ENCODE assay signal across 8 cellular contexts in genomic region chr14:72894323-72894622, GRCh38. TPM values are rescaled to one million over a fixed set of nuclear protein-coding genes. Genes with fewer than 3 reads are reported as not detected.
DNase-seq lines count a peak whose midpoint lies in the region; ATAC-seq, FAIRE-seq and TF ChIP-seq lines count a peak whose summit lies in the region.

No MANE protein-coding gene starts in this region.

- no peak for TF ChIP-seq CTCF in HepG2 (CRISPR knock-in tag; IDR thresholded peaks at IDR 0.05)
- TF ChIP-seq CTCF in thoracic aorta (IDR thresholded peaks at IDR 0.05) = no peak

- no peak for TF ChIP-seq RAD21 in HepG2 (CRISPR knock-in tag; IDR thresholded peaks at IDR 0.05)

- no peak for FAIRE-seq in HepG2 (lab: Jason Lieb, UNC)

- no peaks in the 10 kb centered on the region for H3K36me3 ChIP-seq in adipocyte (ENCODE audit: control insufficient read depth, insufficient read depth, low read length, severe bottlenecking)
- no peaks in the 10 kb centered on the region for H3K36me3 ChIP-seq in HepG2 (replicated peaks in 1 of 2; ENCODE audit: control insufficient read depth in 1 of 2, insufficient read depth in 2 of 2, low read length in 2 of 2)
- no peaks in the 10 kb centered on the region for H3K36me3 ChIP-seq in thoracic aorta

- peak overlapping the region; percentile 87 for H3K4me2 ChIP-seq in HepG2 (ENCODE audit: low read depth, low read length)

- DNase-seq in activated CD4-positive, alpha-beta T cell treated with anti-CD3 and anti-CD28 coated beads, Interleukin-2, amount 10 ng/mL, durations not matched to agents 24 days and 14 days = no peak
- DNase-seq in activated CD4-positive, alpha-beta T cell treated with anti-CD3 and anti-CD28 coated beads, Interleukin-2, amount 50 U/mL, for 48 hours = no peak
- DNase-seq in adipocyte (ENCODE audit: low read depth) (no peak), HepG2 (ENCODE audit: low spot score) (no peak), thoracic aorta (ENCODE audit: low spot score) (no peak), AML-193 (lab: John Stamatoyannopoulos, UW) (no peak), hypothalamus (lab: John Stamatoyannopoulos, UW) (no peak)

- no peaks in the 10 kb centered on the region for H3K9me3 ChIP-seq in adipocyte (ENCODE audit: control insufficient read depth, low read length)
- H3K9me3 ChIP-seq in HepG2 (ENCODE audit: low read length) = no peaks in the 10 kb centered on the region
- H3K9me3 ChIP-seq in thoracic aorta = no peaks in the 10 kb centered on the region

- H3K27ac Mint-ChIP-seq in activated CD4-positive, alpha-beta T cell treated with anti-CD3 and anti-CD28 coated beads, Interleukin-2, amount 10 ng/mL, durations not matched to agents 24 days and 14 days = peak overlapping the region; percentile 27

- CTCF ChIA-PET in HepG2 (lab: Yijun Ruan, JAX; ENCODE audit: low intra/inter-chr PET ratio, low total read pairs) = no interaction called here

- no peaks in the 10 kb centered on the region for H3K36me3 Mint-ChIP-seq in activated CD4-positive, alpha-beta T cell treated with anti-CD3 and anti-CD28 coated beads, Interleukin-2, amount 10 ng/mL, durations not matched to agents 24 days and 14 days (ENCODE audit: low read depth)

- ATAC-seq in HepG2 (no peak), thoracic aorta (ENCODE audit: insufficient number of reproducible peaks, low FRiP score, low read depth) (no peak), GM21515 (IDR thresholded peaks at IDR 0.05; ENCODE audit: unreplicated experiment) (no peak)

- H3K9ac ChIP-seq in adipocyte (ENCODE audit: low read length) (peak overlapping the region; percentile 71), HepG2 (ENCODE audit: insufficient read depth, low read depth, low read length) (no peak overlapping the region)

- H4K20me1 ChIP-seq in HepG2 (ENCODE audit: insufficient read depth, low read length) = no peaks in the 10 kb centered on the region

- BruUV-seq in HepG2 (replicated peaks; lab: Mats Ljungman, UMichigan) = no TSS peak

- H3K79me2 ChIP-seq in HepG2 (ENCODE audit: insufficient read depth, low read length) = no peaks in the 10 kb centered on the region

- H3K4me3 Mint-ChIP-seq in activated CD4-positive, alpha-beta T cell treated with anti-CD3 and anti-CD28 coated beads, Interleukin-2, amount 10 ng/mL, durations not matched to agents 24 days and 14 days = peak overlapping the region; percentile 90

- H2AFZ ChIP-seq in HepG2 (ENCODE audit: low read length) = no peak overlapping the region

- peaks cover 16% of the 10 kb centered on the region for H3K4me1 ChIP-seq in adipocyte (ENCODE audit: control insufficient read depth, insufficient read depth, low read length)
- H3K4me1 ChIP-seq in HepG2 (ENCODE audit: insufficient read depth, low read length) = peaks cover 29% of the 10 kb centered on the region
- peaks cover 10 to 36% of the 10 kb centered on the region in 2 donors for H3K4me1 ChIP-seq in thoracic aorta (ENCODE audit: control insufficient read depth in 1 of 2, low read depth in 2 of 2)

- in situ Hi-C loops in HepG2 (cut with HindIII; ENCODE audit: extremely low pct_ligation_motif_present, low pct_unique_long_range_greater_than_20kb) = no loop called here

- peak overlapping the region; percentile 98 for H3K4me3 ChIP-seq in adipocyte (ENCODE audit: low read length)
- H3K4me3 ChIP-seq in HepG2 (replicated peaks in 1 of 3; ENCODE audit: insufficient read depth in 1 of 3, low read depth in 2 of 3, low read length in 3 of 3) = peak overlapping the region; percentile 51 to 82 (median 73)
- peak overlapping the region; percentile 73 for H3K4me3 ChIP-seq in thoracic aorta

- H3K9me3 Mint-ChIP-seq in activated CD4-positive, alpha-beta T cell treated with anti-CD3 and anti-CD28 coated beads, Interleukin-2, amount 10 ng/mL, durations not matched to agents 24 days and 14 days = no peaks in the 10 kb centered on the region

- POLR2A ChIA-PET in HepG2 (lab: Yijun Ruan, JAX) = interaction anchor here (1.0 to 1.4 kb wide), 2 partner anchors 32 to 117 kb away, joined by 4 to 5 read pairs; partner anchors contain the start of gene DCAF4

- peaks cover 53% of the 10 kb centered on the region for H3K27me3 Mint-ChIP-seq in activated CD4-positive, alpha-beta T cell treated with anti-CD3 and anti-CD28 coated beads, Interleukin-2, amount 10 ng/mL, durations not matched to agents 24 days and 14 days

- WGBS in HepG2 (ENCODE audit: low lambda C conversion rate) = under 1% methylated on average over 11 of the region's 11 CpGs

- intact Hi-C loops in activated CD4-positive, alpha-beta T cell treated with anti-CD3 and anti-CD28 coated beads, Interleukin-2, amount 10 ng/mL, durations not matched to agents 24 days and 14 days (cut with micrococcal nuclease) = loop anchor here (1.0 to 5.0 kb wide), 5 partner anchors 32 to 376 kb away; partner anchors contain the start of gene DCAF4
- intact Hi-C loops in HepG2 (cut with micrococcal nuclease; ENCODE audit: unreplicated experiment) = loop anchor here (5.0 kb wide), 1 partner anchor 122 kb away; no protein-coding TSS in a partner anchor

- no peak for TF ChIP-seq POLR2A in HepG2 (IDR thresholded peaks at IDR 0.05; ENCODE audit: insufficient read depth in 1 of 2, low read depth in 2 of 2, low read length in 2 of 2)

- no peak for TF ChIP-seq EP300 in HepG2 (IDR thresholded peaks at IDR 0.05; ENCODE audit: low read depth in 2 of 2, low read length in 2 of 2)
- no peak for TF ChIP-seq EP300 in HepG2 (CRISPR knock-in tag; IDR thresholded peaks at IDR 0.05; ENCODE audit: borderline replicate concordance)

- H3K27ac ChIP-seq in HepG2 (ENCODE audit: extremely low read length, insufficient read depth, low read length) = no peak overlapping the region
- peak overlapping the region in 1 of 2 donors; percentile 69 for H3K27ac ChIP-seq in thoracic aorta

- H3K4me1 Mint-ChIP-seq in activated CD4-positive, alpha-beta T cell treated with anti-CD3 and anti-CD28 coated beads, Interleukin-2, amount 10 ng/mL, durations not matched to agents 24 days and 14 days = peaks cover 26% of the 10 kb centered on the region

- H3K27me3 ChIP-seq in adipocyte (replicated peaks; ENCODE audit: control insufficient read depth, insufficient read depth, low read length) = no peaks in the 10 kb centered on the region
- peaks cover 9 to 47% of the 10 kb centered on the region in 2 experiments; a peak in 4 of 5 replicates for H3K27me3 ChIP-seq in HepG2 (ENCODE audit: control insufficient read depth in 1 of 2, insufficient read depth in 2 of 2, low read length in 2 of 2)
- no peaks in the 10 kb centered on the region for H3K27me3 ChIP-seq in thoracic aorta (replicated peaks; ENCODE audit: insufficient read depth)

RNA-seq across cellular contexts. Expression of gene DPF3, which starts 0.4 kb away (rescaled TPM):
- total RNA-seq in activated CD4-positive, alpha-beta T cell treated with anti-CD3 and anti-CD28 coated beads, Interleukin-2, amount 10 ng/mL, durations not matched to agents 24 days and 14 days = 1.5 and 2.8 TPM in 2 replicates
- total RNA-seq in HepG2 (2016; rRNA removed; fragmentation: Illumina TruSeq; extraction: Trizol) = 0.60 TPM in 2 replicates
- total RNA-seq in HepG2 (2016; cell fraction: cytosol; rRNA removed; fragmentation: Illumina TruSeq; extraction: Trizol; ENCODE audit: low read depth) = 0.09 and 0.20 TPM in 2 replicates
- 0.73 and 0.84 TPM in 2 replicates for total RNA-seq in HepG2 (2016; cell fraction: insoluble cytoplasmic fraction; rRNA removed; fragmentation: Illumina TruSeq; extraction: Trizol)
- 0.37 and 0.38 TPM in 2 replicates for total RNA-seq in HepG2 (2016; cell fraction: membrane; rRNA removed; fragmentation: Illumina TruSeq; extraction: Trizol)
- total RNA-seq in HepG2 (2016; cell fraction: nucleus; rRNA removed; fragmentation: Illumina TruSeq; extraction: Trizol) = 1.8 TPM in 2 replicates
- 0.09 and 0.14 TPM in 2 replicates for polyA plus RNA-seq in HepG2 (2011; rRNA removed)
- polyA plus RNA-seq in HepG2 (2011; cell fraction: cytosol; rRNA removed) = 0.04 and 0.05 TPM in 2 replicates
- 0.26 and 0.66 TPM in 2 replicates for polyA plus RNA-seq in HepG2 (2011; cell fraction: nucleus; rRNA removed)
- 0.05 and 0.24 TPM in 2 replicates for polyA plus RNA-seq in HepG2 (2012)
- polyA plus RNA-seq in HepG2 (2016; cell fraction: cytosol; fragmentation: Illumina TruSeq; extraction: Trizol; ENCODE audit: low read depth) = 0.05 and 0.17 TPM in 2 replicates
- polyA plus RNA-seq in HepG2 (2016; cell fraction: insoluble cytoplasmic fraction; fragmentation: Illumina TruSeq; extraction: Trizol; ENCODE audit: low read depth) = 0.32 and 0.46 TPM in 2 replicates
- polyA plus RNA-seq in HepG2 (2016; cell fraction: membrane; fragmentation: Illumina TruSeq; extraction: Trizol; ENCODE audit: low read depth) = 0.15 and 0.17 TPM in 2 replicates
- polyA plus RNA-seq in HepG2 (2016; cell fraction: nucleus; fragmentation: Illumina TruSeq; extraction: Trizol; ENCODE audit: insufficient read depth, low read depth) = 1.3 and 1.6 TPM in 2 replicates
- polyA minus RNA-seq in HepG2 (2011; rRNA and poly(A)+ RNA removed; ENCODE audit: low replicate concordance) = 0.16 and 2.6 TPM in 2 replicates
- not detected in 2 replicates for polyA minus RNA-seq in HepG2 (2011; cell fraction: cytosol; rRNA and poly(A)+ RNA removed)
- 0.25 and 0.77 TPM in 2 replicates for polyA minus RNA-seq in HepG2 (2011; cell fraction: nucleus; rRNA and poly(A)+ RNA removed)
- 1 to 10 TPM; 2.2 to 8.9 TPM for total RNA-seq in thoracic aorta

RNA-seq across cellular contexts. Expression of gene DCAF4, which starts 32.0 kb away (rescaled TPM):
- 20.2 and 21.6 TPM in 2 replicates for total RNA-seq in activated CD4-positive, alpha-beta T cell treated with anti-CD3 and anti-CD28 coated beads, Interleukin-2, amount 10 ng/mL, durations not matched to agents 24 days and 14 days
- total RNA-seq in HepG2 (2016; rRNA removed; fragmentation: Illumina TruSeq; extraction: Trizol) (17.3 and 18.8 TPM in 2 replicates), thoracic aorta (10 to 100 TPM; 13.1 to 65.5 TPM)
- total RNA-seq in HepG2 (2016; cell fraction: cytosol; rRNA removed; fragmentation: Illumina TruSeq; extraction: Trizol; ENCODE audit: low read depth) = 3.9 and 4.3 TPM in 2 replicates
- 19.7 and 20.3 TPM in 2 replicates for total RNA-seq in HepG2 (2016; cell fraction: insoluble cytoplasmic fraction; rRNA removed; fragmentation: Illumina TruSeq; extraction: Trizol)
- 5.0 and 5.4 TPM in 2 replicates for total RNA-seq in HepG2 (2016; cell fraction: membrane; rRNA removed; fragmentation: Illumina TruSeq; extraction: Trizol)
- total RNA-seq in HepG2 (2016; cell fraction: nucleus; rRNA removed; fragmentation: Illumina TruSeq; extraction: Trizol) = 20.4 and 27.6 TPM in 2 replicates
- polyA plus RNA-seq in HepG2 (2011; rRNA removed) = 21.1 and 25.6 TPM in 2 replicates
- polyA plus RNA-seq in HepG2 (2011; cell fraction: cytosol; rRNA removed) = 15.1 and 22.4 TPM in 2 replicates
- 71.7 and 82.4 TPM in 2 replicates for polyA plus RNA-seq in HepG2 (2011; cell fraction: nucleus; rRNA removed)
- 16.5 and 19.5 TPM in 2 replicates for polyA plus RNA-seq in HepG2 (2012)
- 1.7 and 2.2 TPM in 2 replicates for polyA plus RNA-seq in HepG2 (2016; cell fraction: cytosol; fragmentation: Illumina TruSeq; extraction: Trizol; ENCODE audit: low read depth)
- 18.3 and 21.3 TPM in 2 replicates for polyA plus RNA-seq in HepG2 (2016; cell fraction: insoluble cytoplasmic fraction; fragmentation: Illumina TruSeq; extraction: Trizol; ENCODE audit: low read depth)
- 3.5 and 3.9 TPM in 2 replicates for polyA plus RNA-seq in HepG2 (2016; cell fraction: membrane; fragmentation: Illumina TruSeq; extraction: Trizol; ENCODE audit: low read depth)
- 26.1 and 30.0 TPM in 2 replicates for polyA plus RNA-seq in HepG2 (2016; cell fraction: nucleus; fragmentation: Illumina TruSeq; extraction: Trizol; ENCODE audit: insufficient read depth, low read depth)
- 21.6 and 30.7 TPM in 2 replicates for polyA minus RNA-seq in HepG2 (2011; rRNA and poly(A)+ RNA removed; ENCODE audit: low replicate concordance)
- 6.5 and 8.3 TPM in 2 replicates for polyA minus RNA-seq in HepG2 (2011; cell fraction: cytosol; rRNA and poly(A)+ RNA removed)
- 54.1 and 63.2 TPM in 2 replicates for polyA minus RNA-seq in HepG2 (2011; cell fraction: nucleus; rRNA and poly(A)+ RNA removed)
